ENCODE assay signal across 19 cellular contexts in genomic region chr18:9321709-9322108, GRCh38. TPM values are rescaled to one million over a fixed set of nuclear protein-coding genes. Genes with fewer than 3 reads are reported as not detected.
DNase-seq lines count a peak whose midpoint lies in the region; ATAC-seq, FAIRE-seq and TF ChIP-seq lines count a peak whose summit lies in the region.
"Had no signal": no experiment of that assay in that cellular context is flagged by ENCODE, and none has a peak within 500 bp of the region (broad histone marks: within the 10 kb centered on the region; RNA-seq: fewer than 3 reads in every experiment).

No MANE protein-coding gene starts in this region.

- DNase-seq in Caco-2 (no peak), SJSA1 (ENCODE audit: low read depth in 1 of 2, low spot score in 2 of 2) (no peak), H1 (ENCODE audit: low read depth in 1 of 2, low spot score in 2 of 2) (no peak), mesenchymal stem cell (no peak), T1000 (lab: John Stamatoyannopoulos, UW) (no peak), foreskin fibroblast (no peak), NCI-H526 treated with DMSO at 0.1 percent for 48 hours (lab: John Stamatoyannopoulos, UW) (no peak)
- DNase-seq: DMS79 treated with DMSO at 0.1 percent for 48 hours, MM.1S, NCI-H1105, NCI-H2081, PC-3, SIG-M5 had no signal

- H3K4me2 ChIP-seq in H1 (ENCODE audit: insufficient read depth in 1 of 2, low read depth in 2 of 2, low read length in 2 of 2) (no peak overlapping the region), mesenchymal stem cell (ENCODE audit: low read length, poor library complexity, severe bottlenecking) (no peak overlapping the region)
- H3K4me2 ChIP-seq: A549 had no signal

- no peaks in the 10 kb centered on the region for H3K79me2 ChIP-seq in H1 (ENCODE audit: control insufficient read depth in 1 of 2, insufficient read depth in 2 of 2, low read length in 2 of 2)

- H3K14ac ChIP-seq in H1 (ENCODE audit: insufficient read length) (no peak overlapping the region), mesenchymal stem cell (ENCODE audit: low read length in 2 of 2) (no peak overlapping the region)

- H2BK15ac ChIP-seq in H1 (ENCODE audit: low read length) (no peak overlapping the region; the same call in 1 of the 2 replicates), mesenchymal stem cell (ENCODE audit: low read depth, poor library complexity, severe bottlenecking) (no peak overlapping the region)

- no peak for TF ChIP-seq POLR2A in H1 (IDR thresholded peaks at IDR 0.05; ENCODE audit: control extremely low read depth in 1 of 2, low read depth in 2 of 2, low read length in 2 of 2)

- H2AFZ ChIP-seq in H1 (ENCODE audit: low read length) (no peak overlapping the region), mesenchymal stem cell (ENCODE audit: low read depth, low read length) (no peak overlapping the region)

- no peak overlapping the region for H3K56ac ChIP-seq in H1 (replicated peaks; ENCODE audit: insufficient read length, low read depth, low read length)

- no peak for TF ChIP-seq RAD21 in H1 (IDR thresholded peaks at IDR 0.05 in 1 of 2, conservative IDR thresholded peaks at IDR 0.05 in 1 of 2; ENCODE audit: low read depth in 2 of 2, low read length in 2 of 2)

- TF ChIP-seq CTCF in Caco-2 (IDR thresholded peaks at IDR 0.05; ENCODE audit: insufficient read depth in 1 of 2, low read depth in 1 of 2, low read length in 1 of 2, severe bottlenecking in 1 of 2, unreplicated experiment in 1 of 2), result no peak
- no peak for TF ChIP-seq CTCF in H1 (IDR thresholded peaks at IDR 0.05; ENCODE audit: control extremely low read depth in 1 of 3, insufficient read depth in 1 of 3, low read depth in 1 of 3, low read length in 3 of 3)
- TF ChIP-seq CTCF in foreskin fibroblast (IDR thresholded peaks at IDR 0.05; ENCODE audit: low read depth, low read length), result no peak

- intact Hi-C loops in Caco-2 (cut with micrococcal nuclease; ENCODE audit: unreplicated experiment), result no loop called here

- no peak overlapping the region for H2BK12ac ChIP-seq in H1 (ENCODE audit: low read depth, low read length)
- H2BK12ac ChIP-seq in mesenchymal stem cell (ENCODE audit: low read length in 2 of 2), result peak overlapping the region; percentile 22 to 92

- H2AK5ac ChIP-seq in H1 (ENCODE audit: low read depth, low read length), result no peak overlapping the region
- peak overlapping the region; percentile 79 for H2AK5ac ChIP-seq in mesenchymal stem cell (ENCODE audit: low read length, severe bottlenecking)

- 90% methylated on average over 5 of the region's 5 CpGs; no CpG with 5 or more reads in 1 of the 2 experiments for WGBS in H1 (ENCODE audit: extremely low coverage in 1 of 2, insufficient coverage in 1 of 2, insufficient read length in 1 of 2, insufficient replicate concordance in 2 of 2, low coverage in 1 of 2, low lambda C conversion rate in 2 of 2, missing lambda C conversion rate in 1 of 2), 2 experiments
- WGBS in mesenchymal stem cell, result 89% methylated on average over 5 of the region's 5 CpGs

- H4K20me1 ChIP-seq in H1 (replicated peaks in 1 of 2; ENCODE audit: control insufficient read depth in 1 of 2, insufficient read depth in 2 of 2, low read length in 2 of 2), result no peaks in the 10 kb centered on the region
- H4K20me1 ChIP-seq: BLaER1 treated with 17β-estradiol and CSF1 and Interleukin-3, amounts not matched to agents 10 nM and 100 nM had no signal

- H3K9me3 Mint-ChIP-seq in Caco-2 (ENCODE audit: unreplicated experiment), result peaks cover 26% of the 10 kb centered on the region

- no peak overlapping the region for H2BK20ac ChIP-seq in H1 (ENCODE audit: low read length)

- H3K18ac ChIP-seq in H1 (ENCODE audit: extremely low read depth, low read length) (no peak overlapping the region), mesenchymal stem cell (ENCODE audit: low read depth in 1 of 2, low read length in 2 of 2) (peak overlapping the region; percentile 49 to 84)

- no peak for FAIRE-seq in H1 (lab: Jason Lieb, UNC)
- FAIRE-seq: A549, H54, HTR-8/SVneo had no signal

- H3K4me3 ChIP-seq in Caco-2 (ENCODE audit: low read depth, low read length) (no peak overlapping the region), SJSA1 (no peak overlapping the region), H1 (ENCODE audit: extremely low read depth in 1 of 4, insufficient read depth in 2 of 4, low read depth in 3 of 4, low read length in 4 of 4) (no peak overlapping the region), mesenchymal stem cell (ENCODE audit: insufficient read depth in 1 of 2, low read depth in 1 of 2, low read length in 2 of 2) (no peak overlapping the region), foreskin fibroblast (ENCODE audit: low read depth in 1 of 2, low read length in 2 of 2) (no peak overlapping the region)
- H3K4me3 ChIP-seq: A549; BLaER1 treated with 17β-estradiol and CSF1 and Interleukin-3, amounts not matched to agents 10 nM and 100 nM had no signal

- POLR2A ChIA-PET in Caco-2 (lab: Charles Lee) (interaction anchor here (1.4 kb wide), 1 partner anchor 13 kb away, joined by 9 read pairs; the partner anchor contains the start of gene TWSG1), H1 (lab: Charles Lee; ENCODE audit: partially characterized antibody) (interaction anchor here (1.0 kb wide), 1 partner anchor 13 kb away, joined by 3 read pairs; the partner anchor contains the start of gene TWSG1)

- H3K79me1 ChIP-seq in H1 (ENCODE audit: low read depth, low read length), result no peaks in the 10 kb centered on the region
- H3K79me1 ChIP-seq in mesenchymal stem cell (replicated peaks; ENCODE audit: low read length, poor library complexity, severe bottlenecking), result no peaks in the 10 kb centered on the region

- no peak overlapping the region for H4K5ac ChIP-seq in H1 (ENCODE audit: insufficient read length, low read depth, low read length)

- H4K8ac ChIP-seq in H1 (ENCODE audit: extremely low read depth, insufficient read depth, low read length) (peak overlapping the region; percentile 58; the same call in 1 of the 2 replicates), mesenchymal stem cell (ENCODE audit: low read length) (no peak overlapping the region)

- H3K27ac ChIP-seq in SJSA1 (peak overlapping the region; percentile 68; the same call in 1 of the 2 replicates), H1 (ENCODE audit: low read depth, low read length) (no peak overlapping the region), mesenchymal stem cell (ENCODE audit: low read length, poor library complexity, severe bottlenecking) (no peak overlapping the region)
- H3K27ac ChIP-seq: A549; BLaER1 treated with 17β-estradiol and CSF1 and Interleukin-3, amounts not matched to agents 10 nM and 100 nM; RWPE1 had no signal

- H2BK120ac ChIP-seq in H1 (replicated peaks; ENCODE audit: low read depth, low read length) (no peak overlapping the region), mesenchymal stem cell (ENCODE audit: low read depth, low read length) (no peak overlapping the region)

- H3K9me3 ChIP-seq in Caco-2, result peaks cover 5% of the 10 kb centered on the region; the same call in 1 of the 2 replicates
- H3K9me3 ChIP-seq in SJSA1 (replicated peaks), result no peaks in the 10 kb centered on the region
- H3K9me3 ChIP-seq in H1 (ENCODE audit: insufficient read depth in 2 of 2, low read depth in 1 of 2, low read length in 1 of 2), result no peaks in the 10 kb centered on the region
- peaks cover 6% of the 10 kb centered on the region for H3K9me3 ChIP-seq in mesenchymal stem cell (ENCODE audit: control insufficient read depth, low read length)
- H3K9me3 ChIP-seq: A549 had no signal

- no peak overlapping the region for H3K9ac ChIP-seq in H1 (replicated peaks in 1 of 4; ENCODE audit: extremely low read depth in 1 of 4, low read depth in 3 of 4, low read length in 3 of 4)
- H3K9ac ChIP-seq in mesenchymal stem cell (ENCODE audit: low read length), result no peak overlapping the region
- H3K9ac ChIP-seq: BLaER1 treated with 17β-estradiol and CSF1 and Interleukin-3, amounts not matched to agents 10 nM and 100 nM had no signal

- H3K23ac ChIP-seq in H1 (ENCODE audit: insufficient read length), result no peak overlapping the region
- H3K23ac ChIP-seq in mesenchymal stem cell (ENCODE audit: low read length in 2 of 2), result no peak overlapping the region

- no peak overlapping the region for H3K4ac ChIP-seq in H1 (replicated peaks; ENCODE audit: insufficient read length, low read depth, low read length)
- peak overlapping the region in 1 of 2 experiments; percentile 5 for H3K4ac ChIP-seq in mesenchymal stem cell (ENCODE audit: low read depth in 1 of 2, low read length in 2 of 2)

- H3K27ac Mint-ChIP-seq in Caco-2 (ENCODE audit: unreplicated experiment), result peak overlapping the region; percentile 25

- no TSS peak for BruUV-seq in Caco-2 (replicated peaks; lab: Mats Ljungman, UMichigan)

- no peak for TF ChIP-seq EP300 in H1 (IDR thresholded peaks at IDR 0.05; ENCODE audit: borderline replicate concordance in 1 of 2, low read depth in 2 of 2, low read length in 2 of 2)

- H4K91ac ChIP-seq in H1 (replicated peaks; ENCODE audit: insufficient read length, low read length), result no peak overlapping the region
- H4K91ac ChIP-seq in mesenchymal stem cell (ENCODE audit: low read length), result peak overlapping the region; percentile 9

- no peaks in the 10 kb centered on the region for H3K27me3 ChIP-seq in Caco-2 (replicated peaks; ENCODE audit: control insufficient read depth, insufficient read depth, low read length)
- no peaks in the 10 kb centered on the region for H3K27me3 ChIP-seq in SJSA1 (replicated peaks)
- no peaks in the 10 kb centered on the region for H3K27me3 ChIP-seq in H1 (replicated peaks in 1 of 4; ENCODE audit: control insufficient read depth in 3 of 4, extremely low read depth in 1 of 4, insufficient read depth in 3 of 4, low read length in 3 of 4)
- H3K27me3 ChIP-seq in mesenchymal stem cell (ENCODE audit: control insufficient read depth in 1 of 2, insufficient read depth in 1 of 2, low read length in 2 of 2), result no peaks in the 10 kb centered on the region
- H3K27me3 ChIP-seq: BLaER1 treated with 17β-estradiol and CSF1 and Interleukin-3, amounts not matched to agents 10 nM and 100 nM had no signal

- H3K36me3 Mint-ChIP-seq in Caco-2 (ENCODE audit: insufficient read depth, unreplicated experiment), result peaks cover 6% of the 10 kb centered on the region

- H3K27me3 Mint-ChIP-seq in Caco-2 (ENCODE audit: insufficient read depth, unreplicated experiment), result no peaks in the 10 kb centered on the region

- ATAC-seq in HG03521 (IDR thresholded peaks at IDR 0.05; ENCODE audit: unreplicated experiment), result no peak
- ATAC-seq: A549, PC-3 had no signal

- H3K36me3 ChIP-seq in Caco-2 (ENCODE audit: control insufficient read depth, insufficient read depth, low read length) (no peaks in the 10 kb centered on the region), SJSA1 (no peaks in the 10 kb centered on the region), H1 (ENCODE audit: control insufficient read depth in 2 of 4, insufficient read depth in 4 of 4, low read length in 3 of 4) (no peaks in the 10 kb centered on the region), mesenchymal stem cell (ENCODE audit: control insufficient read depth in 1 of 2, insufficient read depth in 2 of 2, low read depth in 1 of 2, low read length in 2 of 2) (no peaks in the 10 kb centered on the region)
- H3K36me3 ChIP-seq: BLaER1 treated with 17β-estradiol and CSF1 and Interleukin-3, amounts not matched to agents 10 nM and 100 nM had no signal

- CTCF ChIA-PET in Caco-2 (lab: Charles Lee), result no interaction called here
- CTCF ChIA-PET in H1 (lab: Charles Lee; ENCODE audit: partially characterized antibody), result interaction anchor here (0.7 kb wide), 1 partner anchor 25 kb away, joined by 3 read pairs; no protein-coding TSS in a partner anchor

- no peak overlapping the region for H3K4me3 Mint-ChIP-seq in Caco-2 (ENCODE audit: unreplicated experiment)

- H3K4me1 ChIP-seq in Caco-2 (peaks cover 16% of the 10 kb centered on the region), SJSA1 (replicated peaks) (peaks cover 16% of the 10 kb centered on the region), H1 (replicated peaks in 1 of 4; ENCODE audit: control insufficient read depth in 3 of 4, insufficient read depth in 4 of 4, low read length in 3 of 4) (no peaks in the 10 kb centered on the region), mesenchymal stem cell (ENCODE audit: control insufficient read depth, insufficient read depth, low read depth, low read length) (peaks cover 5% of the 10 kb centered on the region)
- H3K4me1 ChIP-seq: A549 had no signal

- H2BK5ac ChIP-seq in H1 (ENCODE audit: low read depth, low read length) (no peak overlapping the region), mesenchymal stem cell (ENCODE audit: low read depth, low read length, poor library complexity, severe bottlenecking) (no peak overlapping the region)

- H3K23me2 ChIP-seq in H1 (ENCODE audit: low read depth, low read length), result no peaks in the 10 kb centered on the region

- H3K4me1 Mint-ChIP-seq in Caco-2 (ENCODE audit: low read depth, unreplicated experiment), result peaks cover 19% of the 10 kb centered on the region

RNA-seq across cellular contexts. Expression of gene TWSG1, which starts 12.9 kb away (rescaled TPM):
- 43.7 and 43.9 TPM in 2 replicates for total RNA-seq in Caco-2 (2022)
- 110 and 153 TPM in 2 replicates for total RNA-seq in SJSA1 (2014; rRNA removed; shearing (Covaris generic))
- total RNA-seq in H1 (2021; fragmentation: NEBNext Ultra II Directional; extraction: Animal tissue kit (Norgen Biotek cat#: 25700)), result 19.1 and 19.8 TPM in 2 replicates
- polyA plus RNA-seq in H1 (2011; rRNA removed), result 11.8 TPM in 2 replicates
- 10.6 TPM for polyA plus RNA-seq in H1 (2011; cell fraction: cytosol; rRNA removed)
- 13.8 TPM for polyA plus RNA-seq in H1 (2011; cell fraction: nucleus; rRNA removed)
- polyA plus RNA-seq in H1 (2012, experiment 1 of 2), result 15.5 to 24.9 TPM (median 20.0 TPM) in 4 replicates
- polyA plus RNA-seq in H1 (2012, experiment 2 of 2), result 1.2 TPM
- polyA plus RNA-seq in H1 (2013, experiment 1 of 2), result 13.9 TPM
- polyA plus RNA-seq in H1 (2013, experiment 2 of 2), result 15.6 TPM
- polyA minus RNA-seq in H1 (2011; rRNA and poly(A)+ RNA removed), result 40.6 and 49.2 TPM in 2 replicates
- 11.2 TPM for polyA minus RNA-seq in H1 (2011; cell fraction: cytosol; rRNA and poly(A)+ RNA removed)
- 21.1 TPM for polyA minus RNA-seq in H1 (2011; cell fraction: nucleus; rRNA and poly(A)+ RNA removed)
- polyA plus RNA-seq in mesenchymal stem cell (2013, experiment 1 of 2), result 88.2 TPM
- 101 TPM for polyA plus RNA-seq in mesenchymal stem cell (2013, experiment 2 of 2)
